12 cellular contexts compared by ENCODE assay signal in the genomic region with DNA sequence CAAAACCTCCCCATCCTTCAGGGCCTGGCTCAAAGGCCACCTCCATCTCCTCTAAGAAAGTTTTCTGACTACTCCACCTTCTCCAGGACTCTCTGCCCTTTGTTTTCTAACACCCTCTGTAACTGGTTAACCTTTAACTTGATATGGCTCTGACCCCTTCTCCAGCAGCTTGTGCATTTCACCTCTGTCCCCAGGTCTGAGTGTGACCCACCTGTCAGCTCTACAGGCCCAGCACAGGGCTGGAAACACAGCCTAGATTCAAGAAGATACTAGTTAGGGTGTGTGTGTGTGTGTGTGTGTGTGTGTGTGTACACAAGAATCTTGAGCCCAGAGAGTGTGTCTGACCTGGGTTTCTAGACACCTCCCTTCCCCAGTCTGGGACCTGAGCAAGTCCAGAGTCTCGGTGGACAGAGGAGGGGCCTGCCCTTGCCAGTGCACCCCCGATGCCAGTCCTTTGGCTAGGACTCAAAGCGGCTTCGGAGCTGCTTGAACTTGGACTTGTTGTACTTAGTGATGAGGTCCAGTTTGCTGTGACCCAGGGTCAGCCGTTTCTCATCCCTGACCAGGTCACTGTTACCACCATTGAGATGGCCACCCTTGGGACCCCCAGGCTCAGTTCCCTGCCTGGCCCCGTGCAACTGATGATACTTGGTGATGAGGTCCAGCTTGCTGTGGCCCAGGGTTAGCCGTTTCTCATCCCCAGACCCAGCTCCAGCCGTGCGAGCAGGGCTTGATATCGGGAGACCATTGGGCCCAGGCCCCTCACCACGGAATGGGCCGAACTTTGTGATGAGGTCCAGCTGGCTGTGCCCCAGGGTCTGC. TPM values are rescaled to one million over a fixed set of nuclear protein-coding genes. Genes with fewer than 3 reads are reported as not detected.
DNase-seq lines count a peak whose midpoint lies in the region; ATAC-seq and TF ChIP-seq lines count a peak whose summit lies in the region.
"Had no signal": no experiment of that assay in that cellular context is flagged by ENCODE, and none has a peak within 500 bp of the region (broad histone marks: within the 10 kb centered on the region; RNA-seq: fewer than 3 reads in every experiment).

No MANE protein-coding gene starts in this region.

- TF ChIP-seq EP300 in SK-N-SH (IDR thresholded peaks at IDR 0.05; ENCODE audit: borderline replicate concordance in 1 of 2, low read depth in 1 of 2, low read length in 1 of 2), result no peak

- no peak for TF ChIP-seq RAD21 in SK-N-SH (IDR thresholded peaks at IDR 0.05; ENCODE audit: low read length)

- H3K27me3 ChIP-seq in CD8-positive, alpha-beta T cell (ENCODE audit: insufficient read depth, low read length), result no peaks in the 10 kb centered on the region
- no peaks in the 10 kb centered on the region for H3K27me3 ChIP-seq in SK-N-SH (ENCODE audit: insufficient read depth)
- H3K27me3 ChIP-seq in ascending aorta, result no peaks in the 10 kb centered on the region

- H3K79me2 ChIP-seq in SK-N-SH (ENCODE audit: insufficient read depth), result peaks cover 32% of the 10 kb centered on the region

- H3K9me2 ChIP-seq in SK-N-SH, result no peaks in the 10 kb centered on the region

- peaks cover 10% of the 10 kb centered on the region for H3K4me1 ChIP-seq in CD8-positive, alpha-beta T cell (ENCODE audit: insufficient read depth, low read length)
- peaks cover 0 to 25% of the 10 kb centered on the region in 2 experiments; a peak in 3 of 4 replicates for H3K4me1 ChIP-seq in SK-N-SH (ENCODE audit: control insufficient read depth in 1 of 2, insufficient read depth in 2 of 2, low read depth in 1 of 2, low read length in 1 of 2)
- peaks cover 6 to 24% of the 10 kb centered on the region in 2 donors for H3K4me1 ChIP-seq in ascending aorta

- intact Hi-C loops in CD8-positive, alpha-beta T cell (cut with DNase I, micrococcal nuclease), result loop anchor here in 1 of 2 experiments (5.0 to 10.0 kb wide), 2 partner anchors 126 to 771 kb away; a partner anchor contains a TSS
- intact Hi-C loops in ascending aorta (cut with DNase I), result no loop called here

- H3K4me1 Mint-ChIP-seq in CD8-positive, alpha-beta T cell (ENCODE audit: low read depth), result peaks cover 31% of the 10 kb centered on the region
- peaks cover 25% of the 10 kb centered on the region for H3K4me1 Mint-ChIP-seq in central memory CD8-positive, alpha-beta T cell
- H3K4me1 Mint-ChIP-seq in naive thymus-derived CD8-positive, alpha-beta T cell, result peaks cover 20 to 32% (median 29%) of the 10 kb centered on the region in 4 donors

- no peaks in the 10 kb centered on the region for H4K20me1 ChIP-seq in SK-N-SH (ENCODE audit: insufficient read depth)

- H2AFZ ChIP-seq in SK-N-SH (ENCODE audit: low read depth), result no peak overlapping the region

- H3K9me3 ChIP-seq in CD8-positive, alpha-beta T cell (ENCODE audit: low read length), result no peaks in the 10 kb centered on the region
- H3K9me3 ChIP-seq in SK-N-SH (no peaks in the 10 kb centered on the region), ascending aorta (no peaks in the 10 kb centered on the region)

- no peaks in the 10 kb centered on the region for H3K9me3 Mint-ChIP-seq in CD8-positive, alpha-beta T cell
- no peaks in the 10 kb centered on the region for H3K9me3 Mint-ChIP-seq in central memory CD8-positive, alpha-beta T cell
- H3K9me3 Mint-ChIP-seq in naive thymus-derived CD8-positive, alpha-beta T cell, result no peaks in the 10 kb centered on the region

- H3K27ac Mint-ChIP-seq in CD8-positive, alpha-beta T cell, result peak overlapping the region; percentile 96
- peak overlapping the region; percentile 79 for H3K27ac Mint-ChIP-seq in central memory CD8-positive, alpha-beta T cell (ENCODE audit: low read depth)
- H3K27ac Mint-ChIP-seq in naive thymus-derived CD8-positive, alpha-beta T cell, result peak overlapping the region; percentile 49 to 98 (median 87)

- H3K4me3 Mint-ChIP-seq in CD8-positive, alpha-beta T cell, result peak overlapping the region; percentile 97
- peak overlapping the region; percentile 83 for H3K4me3 Mint-ChIP-seq in central memory CD8-positive, alpha-beta T cell
- peak overlapping the region; percentile 79 to 98 (median 94) for H3K4me3 Mint-ChIP-seq in naive thymus-derived CD8-positive, alpha-beta T cell

- POLR2A ChIA-PET in CD8-positive, alpha-beta T cell (lab: Charles Lee), result no interaction called here
- POLR2A ChIA-PET in naive thymus-derived CD8-positive, alpha-beta T cell (lab: Charles Lee), result no interaction called here
- POLR2A ChIA-PET in SK-N-SH (lab: Yijun Ruan, JAX), result no interaction called here

- TF ChIP-seq CTCF in CD8-positive, alpha-beta T cell (IDR thresholded peaks at IDR 0.05), result no peak
- no peak for TF ChIP-seq CTCF in SK-N-SH (IDR thresholded peaks at IDR 0.05)
- TF ChIP-seq CTCF in ascending aorta (IDR thresholded peaks at IDR 0.05), result no peak

- no peak overlapping the region for H3K9ac ChIP-seq in SK-N-SH

- peaks cover 9% of the 10 kb centered on the region for H3F3A ChIP-seq in SK-N-SH (replicated peaks; ENCODE audit: insufficient read depth)

- CTCF ChIA-PET in CD8-positive, alpha-beta T cell (lab: Charles Lee), result interaction anchor here (1.4 to 2.0 kb wide), 2 partner anchors 18 to 21 kb away, joined by 3 to 9 read pairs; no protein-coding TSS in a partner anchor
- CTCF ChIA-PET in SK-N-SH (lab: Yijun Ruan, JAX), result interaction anchor here (1.0 to 1.3 kb wide), 3 partner anchors 9 to 141 kb away, joined by 3 to 4 read pairs (median 3); no protein-coding TSS in a partner anchor

- 80% methylated on average over 1 of the region's 12 CpGs for WGBS in SK-N-SH (ENCODE audit: low lambda C conversion rate)

- no peaks in the 10 kb centered on the region for H3K36me3 ChIP-seq in CD8-positive, alpha-beta T cell (ENCODE audit: insufficient read depth, low read length)
- H3K36me3 ChIP-seq in SK-N-SH (replicated peaks in 1 of 2; ENCODE audit: control insufficient read depth in 1 of 2, insufficient read depth in 2 of 2, low read length in 1 of 2) (peaks cover 3 to 12% of the 10 kb centered on the region in 2 experiments), ascending aorta (peaks cover 0 to 6% of the 10 kb centered on the region in 2 donors)

- peaks cover 20% of the 10 kb centered on the region for H3K36me3 Mint-ChIP-seq in CD8-positive, alpha-beta T cell
- peaks cover 6% of the 10 kb centered on the region for H3K36me3 Mint-ChIP-seq in central memory CD8-positive, alpha-beta T cell (ENCODE audit: insufficient read depth)
- peaks cover 0 to 15% (median 5%) of the 10 kb centered on the region in 3 donors for H3K36me3 Mint-ChIP-seq in naive thymus-derived CD8-positive, alpha-beta T cell

- DNase-seq in CD8-positive, alpha-beta T cell, result no peak
- DNase-seq in HT-29 (ENCODE audit: low spot score) (peak; percentile 50), SK-N-SH (no peak), ascending aorta (ENCODE audit: low spot score in 2 of 2) (no peak), putamen (ENCODE audit: low spot score) (no peak), cerebellar nuclear complex (lab: John Stamatoyannopoulos, UW) (no peak)
- DNase-seq in central memory CD8-positive, alpha-beta T cell (ENCODE audit: low spot score in 2 of 2), result no peak
- DNase-seq in naive thymus-derived CD8-positive, alpha-beta T cell, result peak in 1 of 10 donors; percentile 56
- DNase-seq: NCI-H1105 treated with DMSO at 0.1 percent for 48 hours, NCI-H510A treated with DMSO at 0.1 percent for 48 hours, RPMI8226 had no signal

- no peak overlapping the region for H3K27ac ChIP-seq in CD8-positive, alpha-beta T cell (ENCODE audit: low read depth, low read length)
- H3K27ac ChIP-seq in SK-N-SH (ENCODE audit: low read depth in 2 of 2, low read length in 1 of 2) (no peak overlapping the region), ascending aorta (no peak overlapping the region)

- ATAC-seq in CD8-positive, alpha-beta T cell, result no peak
- ATAC-seq in central memory CD8-positive, alpha-beta T cell (replicated peaks; ENCODE audit: extremely low read depth, poor library complexity, severe bottlenecking), result no peak
- no peak for ATAC-seq in naive thymus-derived CD8-positive, alpha-beta T cell

- no peak overlapping the region for H3K4me3 ChIP-seq in CD8-positive, alpha-beta T cell (ENCODE audit: low read depth, low read length)
- H3K4me3 ChIP-seq in SK-N-SH (ENCODE audit: low read depth in 2 of 2, low read length in 1 of 2), result no peak overlapping the region
- no peak overlapping the region for H3K4me3 ChIP-seq in ascending aorta

- H3K27me3 Mint-ChIP-seq in CD8-positive, alpha-beta T cell (ENCODE audit: low read depth), result no peaks in the 10 kb centered on the region
- peaks cover 9% of the 10 kb centered on the region for H3K27me3 Mint-ChIP-seq in central memory CD8-positive, alpha-beta T cell
- H3K27me3 Mint-ChIP-seq in naive thymus-derived CD8-positive, alpha-beta T cell, result no peaks in the 10 kb centered on the region

- H3K4me2 ChIP-seq in SK-N-SH, result no peak overlapping the region

RNA-seq across cellular contexts. Expression of a gene that starts 1.7 kb away (rescaled TPM):
- total RNA-seq in CD8-positive, alpha-beta T cell, result 10 to 100 TPM; 41.7 to 43.2 TPM
- total RNA-seq in HT-29 (2014; rRNA removed; shearing (Covaris generic)), result 508 and 511 TPM in 2 replicates
- total RNA-seq in naive thymus-derived CD8-positive, alpha-beta T cell, result 10 to 100 TPM; 54.7 to 60.9 TPM
- polyA plus RNA-seq in naive thymus-derived CD8-positive, alpha-beta T cell, result 100 to 1,000 TPM; 155 to 174 (median 157) TPM
- polyA plus RNA-seq in SK-N-SH (2012; rRNA removed), result 343 and 356 TPM in 2 replicates
- polyA plus RNA-seq in SK-N-SH (2012; cell fraction: cytosol; rRNA removed), result 174 and 232 TPM in 2 replicates
- 485 and 538 TPM in 2 replicates for polyA plus RNA-seq in SK-N-SH (2012; cell fraction: nucleus; rRNA removed)
- 98.0 TPM for total RNA-seq in ascending aorta

RNA-seq across cellular contexts. Expression of a gene that starts 5.9 kb away (rescaled TPM):
- not detected for total RNA-seq in CD8-positive, alpha-beta T cell
- 0.37 and 0.81 TPM in 2 replicates for total RNA-seq in HT-29 (2014; rRNA removed; shearing (Covaris generic))
- not detected for total RNA-seq in naive thymus-derived CD8-positive, alpha-beta T cell
- not detected for polyA plus RNA-seq in naive thymus-derived CD8-positive, alpha-beta T cell
- polyA plus RNA-seq in SK-N-SH (2012; rRNA removed), result not detected in 2 replicates
- polyA plus RNA-seq in SK-N-SH (2012; cell fraction: cytosol; rRNA removed), result not detected in 2 replicates
- 0.02 and 0.04 TPM in 2 replicates for polyA plus RNA-seq in SK-N-SH (2012; cell fraction: nucleus; rRNA removed)
- not detected for total RNA-seq in ascending aorta
- total RNA-seq: HT1080 had no signal

RNA-seq across cellular contexts. Expression of a gene that starts 8.4 kb away (rescaled TPM):
- total RNA-seq in CD8-positive, alpha-beta T cell, result 10 to 100 TPM; 64.5 to 67.1 TPM
- 31.6 and 40.1 TPM in 2 replicates for total RNA-seq in HT-29 (2014; rRNA removed; shearing (Covaris generic))
- total RNA-seq in naive thymus-derived CD8-positive, alpha-beta T cell, result 10 to 100 TPM; 83.4 to 85.9 TPM
- polyA plus RNA-seq in naive thymus-derived CD8-positive, alpha-beta T cell, result 10 to 100 TPM in 1 of 3 donors, 1 to 10 TPM in 2; 7.6 to 12.3 (median 9.0) TPM
- 52.4 and 53.1 TPM in 2 replicates for polyA plus RNA-seq in SK-N-SH (2012; rRNA removed)
- 45.2 and 58.3 TPM in 2 replicates for polyA plus RNA-seq in SK-N-SH (2012; cell fraction: cytosol; rRNA removed)
- polyA plus RNA-seq in SK-N-SH (2012; cell fraction: nucleus; rRNA removed), result 64.2 and 76.0 TPM in 2 replicates
- total RNA-seq in ascending aorta, result 43.1 TPM

RNA-seq across cellular contexts. Expression of a gene that starts 59.8 kb away (rescaled TPM):
- under 1 TPM; 0.08 to 0.11 TPM for total RNA-seq in CD8-positive, alpha-beta T cell
- total RNA-seq in HT-29 (2014; rRNA removed; shearing (Covaris generic)), result 5.7 and 6.3 TPM in 2 replicates
- not detected for total RNA-seq in naive thymus-derived CD8-positive, alpha-beta T cell
- polyA plus RNA-seq in naive thymus-derived CD8-positive, alpha-beta T cell, result under 1 TPM; 0.07 to 0.13 (median 0.08) TPM
- 18.1 and 19.0 TPM in 2 replicates for polyA plus RNA-seq in SK-N-SH (2012; rRNA removed)
- 12.5 and 17.9 TPM in 2 replicates for polyA plus RNA-seq in SK-N-SH (2012; cell fraction: cytosol; rRNA removed)
- polyA plus RNA-seq in SK-N-SH (2012; cell fraction: nucleus; rRNA removed), result 9.5 and 12.9 TPM in 2 replicates
- not detected for total RNA-seq in ascending aorta
